13 cellular contexts compared by ENCODE assay signal in genomic region chr7:20542594-20542993, GRCh38.
DNase-seq lines count a peak whose midpoint lies in the region; TF ChIP-seq lines count a peak whose summit lies in the region.
"Had no signal": no experiment of that assay in that cellular context is flagged by ENCODE, and none has a peak within 500 bp of the region (broad histone marks: within the 10 kb centered on the region; RNA-seq: fewer than 3 reads in every experiment).

No MANE protein-coding gene starts in this region.

- 3% methylated on average over 1 of the region's 1 CpG for WGBS in GM23248 (ENCODE audit: low coverage in 1 of 2, low lambda C conversion rate in 2 of 2, missing lambda C conversion rate in 2 of 2), 2 experiments
- 4% methylated on average over 1 of the region's 1 CpG for WGBS in prostate gland

- H3K27me3 Mint-ChIP-seq in nephron progenitor cell (ENCODE audit: low read depth, poor library complexity) (no peaks in the 10 kb centered on the region), glutamatergic neuron (ENCODE audit: unreplicated experiment) (no peaks in the 10 kb centered on the region)
- H3K27me3 Mint-ChIP-seq: stimulated activated naive CD8-positive, alpha-beta T cell treated with anti-CD3 and anti-CD28 coated beads, Interleukin-15, Interleukin-2, amounts not matched to agents 100 ng/mL and 50 ng/mL, for 24 hours had no signal

- no peak overlapping the region for H3K4me3 ChIP-seq in GM23248
- H3K4me3 ChIP-seq in prostate gland = no peak overlapping the region
- H3K4me3 ChIP-seq: BLaER1 treated with 17β-estradiol and CSF1 and Interleukin-3, amounts not matched to agents 10 nM and 100 nM; esophagus muscularis mucosa had no signal

- DNase-seq in GM23248 = peak; percentile 83
- peak; percentile 13 for DNase-seq in RKO (ENCODE audit: low spot score)
- DNase-seq in fibroblast of gingiva (ENCODE audit: low read depth) = peak; percentile 49
- peak; percentile 72 for DNase-seq in prostate gland (ENCODE audit: low spot score)
- DNase-seq in NCI-H510A treated with DMSO at 0.1 percent for 48 hours (lab: John Stamatoyannopoulos, UW) = no peak
- DNase-seq in NCI-H1105 treated with DMSO at 0.1 percent for 48 hours (lab: John Stamatoyannopoulos, UW) = no peak
- no peak for DNase-seq in nephron progenitor cell
- no peak for DNase-seq in glutamatergic neuron
- DNase-seq: activated naive CD4-positive, alpha-beta T cell treated with anti-CD3 and anti-CD28 coated beads for 36 hours; retina had no signal

- H3K79me2 ChIP-seq in GM23248 (ENCODE audit: insufficient read depth) = no peaks in the 10 kb centered on the region

- no peak overlapping the region for H2AFZ ChIP-seq in GM23248

- no peaks in the 10 kb centered on the region for H3K9me3 ChIP-seq in GM23248 (ENCODE audit: low read depth)
- no peaks in the 10 kb centered on the region for H3K9me3 ChIP-seq in prostate gland
- H3K9me3 ChIP-seq: esophagus muscularis mucosa had no signal

- H3K27me3 ChIP-seq in GM23248 (replicated peaks; ENCODE audit: insufficient read depth) = no peaks in the 10 kb centered on the region
- no peaks in the 10 kb centered on the region for H3K27me3 ChIP-seq in prostate gland (replicated peaks; ENCODE audit: insufficient read depth)
- H3K27me3 ChIP-seq: BLaER1 treated with 17β-estradiol and CSF1 and Interleukin-3, amounts not matched to agents 10 nM and 100 nM; esophagus muscularis mucosa had no signal

- no peaks in the 10 kb centered on the region for H3K4me1 ChIP-seq in GM23248 (ENCODE audit: insufficient read depth)
- no peaks in the 10 kb centered on the region for H3K4me1 ChIP-seq in prostate gland (replicated peaks)
- H3K4me1 ChIP-seq: esophagus muscularis mucosa had no signal

- H3K27ac Mint-ChIP-seq in nephron progenitor cell (no peak overlapping the region), glutamatergic neuron (ENCODE audit: unreplicated experiment) (no peak overlapping the region)
- H3K27ac Mint-ChIP-seq: activated naive CD4-positive, alpha-beta T cell treated with anti-CD3 and anti-CD28 coated beads for 36 hours; stimulated activated naive CD8-positive, alpha-beta T cell treated with anti-CD3 and anti-CD28 coated beads, Interleukin-15, Interleukin-2, amounts not matched to agents 100 ng/mL and 50 ng/mL, for 24 hours had no signal

- peaks cover 9% of the 10 kb centered on the region for H3K4me1 Mint-ChIP-seq in nephron progenitor cell
- no peaks in the 10 kb centered on the region for H3K4me1 Mint-ChIP-seq in glutamatergic neuron (ENCODE audit: low read depth, unreplicated experiment)

- TF ChIP-seq POLR2A in prostate gland (IDR thresholded peaks at IDR 0.05) = no peak

- TF ChIP-seq CTCF in prostate gland (IDR thresholded peaks at IDR 0.05) = no peak
- TF ChIP-seq CTCF in nephron progenitor cell (IDR thresholded peaks at IDR 0.05) = no peak
- TF ChIP-seq CTCF in glutamatergic neuron (IDR thresholded peaks at IDR 0.05; ENCODE audit: partially characterized antibody, unreplicated experiment) = no peak

- H3K4me3 Mint-ChIP-seq in nephron progenitor cell (no peak overlapping the region), glutamatergic neuron (ENCODE audit: unreplicated experiment) (no peak overlapping the region)
- H3K4me3 Mint-ChIP-seq: activated naive CD4-positive, alpha-beta T cell treated with anti-CD3 and anti-CD28 coated beads for 36 hours; stimulated activated naive CD8-positive, alpha-beta T cell treated with anti-CD3 and anti-CD28 coated beads, Interleukin-15, Interleukin-2, amounts not matched to agents 100 ng/mL and 50 ng/mL, for 24 hours had no signal

- H3K9me3 Mint-ChIP-seq in nephron progenitor cell = peaks cover 14% of the 10 kb centered on the region
- peaks cover 2% of the 10 kb centered on the region for H3K9me3 Mint-ChIP-seq in glutamatergic neuron (ENCODE audit: unreplicated experiment)

- in situ Hi-C loops in GM23248 (cut with MboI) = no loop called here

- no peak overlapping the region for H3K9ac ChIP-seq in GM23248

- intact Hi-C loops in prostate gland (cut with DNase I) = loop anchor here (10.0 kb wide), 1 partner anchor 98 kb away; no protein-coding TSS in a partner anchor

- no peaks in the 10 kb centered on the region for H3F3A ChIP-seq in GM23248 (ENCODE audit: insufficient read depth)

- H3K27ac ChIP-seq in GM23248 (no peak overlapping the region), prostate gland (peak overlapping the region in 1 of 2 donors; percentile 1)
- H3K27ac ChIP-seq: esophagus muscularis mucosa had no signal

- H3K36me3 Mint-ChIP-seq in nephron progenitor cell (ENCODE audit: low read depth) = no peaks in the 10 kb centered on the region
- H3K36me3 Mint-ChIP-seq in glutamatergic neuron (ENCODE audit: unreplicated experiment) = no peaks in the 10 kb centered on the region

- H3K9me2 ChIP-seq in GM23248 (ENCODE audit: insufficient read depth) = no peaks in the 10 kb centered on the region

- H3K4me2 ChIP-seq in GM23248 (ENCODE audit: unreplicated experiment) = no peak overlapping the region

- H4K20me1 ChIP-seq in GM23248 (ENCODE audit: insufficient read depth) = no peaks in the 10 kb centered on the region
- H4K20me1 ChIP-seq: BLaER1 treated with 17β-estradiol and CSF1 and Interleukin-3, amounts not matched to agents 10 nM and 100 nM had no signal

- H3K36me3 ChIP-seq in GM23248 (ENCODE audit: low read depth) (no peaks in the 10 kb centered on the region), prostate gland (no peaks in the 10 kb centered on the region)
- H3K36me3 ChIP-seq: BLaER1 treated with 17β-estradiol and CSF1 and Interleukin-3, amounts not matched to agents 10 nM and 100 nM; esophagus muscularis mucosa had no signal

Comparison
In these comparisons a context has a peak if more than half of its experiments do, and no peak if none do; other contexts are left out.
1. DNase-seq: peak in GM23248 (single experiment), RKO (single experiment), fibroblast of gingiva (single experiment) and prostate gland (single experiment); none in NCI-H510A treated with DMSO at 0.1 percent for 48 hours (single experiment), NCI-H1105 treated with DMSO at 0.1 percent for 48 hours (single experiment), nephron progenitor cell (single experiment) and glutamatergic neuron (single experiment).